4 cellular contexts compared by ENCODE assay signal in the genomic region with DNA sequence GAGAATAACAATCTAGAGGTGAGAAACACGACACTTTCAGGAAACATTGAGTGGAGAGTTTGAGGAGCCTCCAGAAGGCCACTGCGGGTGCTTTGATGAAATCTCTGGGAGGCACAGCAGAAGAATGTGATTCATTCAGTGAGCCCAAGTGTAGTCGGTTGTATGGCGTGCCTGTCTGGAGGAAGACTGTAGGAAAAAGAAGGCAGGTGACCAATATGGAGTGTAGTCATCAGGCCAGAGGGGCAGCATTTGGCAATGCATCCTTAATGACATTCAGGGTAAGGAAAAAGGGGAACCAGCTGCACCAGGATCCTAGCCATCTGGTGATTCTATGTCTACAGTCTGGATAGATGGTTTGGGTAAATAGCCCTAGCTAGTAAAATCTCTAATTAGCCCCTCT. TPM values are rescaled to one million over a fixed set of nuclear protein-coding genes. Genes with fewer than 3 reads are reported as not detected.
"Had no signal": no experiment of that assay in that cellular context is flagged by ENCODE, and none has a peak within 500 bp of the region (broad histone marks: within the 10 kb centered on the region; RNA-seq: fewer than 3 reads in every experiment).

No MANE protein-coding gene starts in this region.

RNA-seq across cellular contexts. Expression of a gene that starts 12.3 kb away (rescaled TPM):
- total RNA-seq: LHCN-M2, NCI-H460 had no signal

RNA-seq across cellular contexts. Expression of a gene that starts 12.9 kb away (rescaled TPM):
- total RNA-seq: LHCN-M2, M059J, MCF 10A, NCI-H460 had no signal

RNA-seq across cellular contexts. Expression of a gene that starts 56.7 kb away (rescaled TPM):
- total RNA-seq: M059J, MCF 10A had no signal

RNA-seq across cellular contexts. Expression of a gene that starts 59.9 kb away (rescaled TPM):
- total RNA-seq: LHCN-M2, MCF 10A, NCI-H460 had no signal
